ENCODE assay signal across 13 cellular contexts in genomic region chr15:78162038-78162437, GRCh38. TPM values are rescaled to one million over a fixed set of nuclear protein-coding genes. Genes with fewer than 3 reads are reported as not detected.
DNase-seq lines count a peak whose midpoint lies in the region; ATAC-seq and TF ChIP-seq lines count a peak whose summit lies in the region.
"Had no signal": no experiment of that assay in that cellular context is flagged by ENCODE, and none has a peak within 500 bp of the region (broad histone marks: within the 10 kb centered on the region; RNA-seq: fewer than 3 reads in every experiment).

No MANE protein-coding gene starts in this region.

- H3K9me3 ChIP-seq in transverse colon = no peaks in the 10 kb centered on the region

- in situ Hi-C loops in transverse colon (cut with MboI; ENCODE audit: low pct_ligation_motif_present in 1 of 4, low pct_unique_long_range_greater_than_20kb in 1 of 4, low sequenced_read_pairs in 3 of 4) = no loop called here

- peak overlapping the region; percentile 70 for H3K27ac Mint-ChIP-seq in T-helper 2 cell treated with Interferon-gamma antibody and Interleukin-4, amounts not matched to agents 5 μg/mL and 100 μg/mL, for 36 hours
- peak overlapping the region; percentile 84 for H3K27ac Mint-ChIP-seq in activated T-cell treated with anti-CD3 and anti-CD28 coated beads, Interleukin-2, amount 50 U/mL, for 24 hours
- H3K27ac Mint-ChIP-seq: CD14-positive monocyte, mesothelial cell of epicardium, progenitor cell of endocrine pancreas had no signal

- intact Hi-C loops in head of caudate nucleus (cut with DNase I) = no loop called here
- intact Hi-C loops in transverse colon (cut with DNase I; ENCODE audit: low total_unique reads) = no loop called here

- no peak for ATAC-seq in HG02623 (IDR thresholded peaks at IDR 0.05; ENCODE audit: unreplicated experiment)

- no peaks in the 10 kb centered on the region for H3K4me1 ChIP-seq in transverse colon

- no peak overlapping the region for H3K4me3 Mint-ChIP-seq in T-helper 2 cell treated with Interferon-gamma antibody and Interleukin-4, amounts not matched to agents 5 μg/mL and 100 μg/mL, for 36 hours
- peak overlapping the region; percentile 40 for H3K4me3 Mint-ChIP-seq in activated T-cell treated with anti-CD3 and anti-CD28 coated beads, Interleukin-2, amount 50 U/mL, for 24 hours
- H3K4me3 Mint-ChIP-seq: CD14-positive monocyte, H9, mesothelial cell of epicardium had no signal

- H3K27ac ChIP-seq in transverse colon = no peak overlapping the region
- H3K27ac ChIP-seq: SK-N-MC had no signal

- TF ChIP-seq POLR2A in transverse colon (IDR thresholded peaks at IDR 0.05) = no peak

- H3K4me1 Mint-ChIP-seq in T-helper 2 cell treated with Interferon-gamma antibody and Interleukin-4, amounts not matched to agents 5 μg/mL and 100 μg/mL, for 36 hours (ENCODE audit: low read depth) = peaks cover 8% of the 10 kb centered on the region
- peaks cover 16% of the 10 kb centered on the region for H3K4me1 Mint-ChIP-seq in activated T-cell treated with anti-CD3 and anti-CD28 coated beads, Interleukin-2, amount 50 U/mL, for 24 hours (ENCODE audit: low read depth)
- H3K4me1 Mint-ChIP-seq: mesothelial cell of epicardium had no signal

- 90 to 94% methylated on average over 8 to 13 of the region's 13 CpGs for WGBS in transverse colon (ENCODE audit: low coverage in 1 of 2), 2 donors

- no peak overlapping the region for H3K4me3 ChIP-seq in transverse colon
- H3K4me3 ChIP-seq: SK-N-MC had no signal

- TF ChIP-seq EP300 in transverse colon (IDR thresholded peaks at IDR 0.05; ENCODE audit: low read depth) = no peak

- TF ChIP-seq CTCF in transverse colon (IDR thresholded peaks at IDR 0.05) = no peak

- peaks cover 54% of the 10 kb centered on the region for H3K36me3 Mint-ChIP-seq in T-helper 2 cell treated with Interferon-gamma antibody and Interleukin-4, amounts not matched to agents 5 μg/mL and 100 μg/mL, for 36 hours (ENCODE audit: low read depth)
- H3K36me3 Mint-ChIP-seq in activated T-cell treated with anti-CD3 and anti-CD28 coated beads, Interleukin-2, amount 50 U/mL, for 24 hours (ENCODE audit: low read depth) = peaks cover 86% of the 10 kb centered on the region

- H3K27me3 ChIP-seq in transverse colon = no peaks in the 10 kb centered on the region

- peaks cover 2 to 82% (median 41%) of the 10 kb centered on the region in 4 donors for H3K36me3 ChIP-seq in transverse colon

- no peaks in the 10 kb centered on the region for H3K9me3 Mint-ChIP-seq in T-helper 2 cell treated with Interferon-gamma antibody and Interleukin-4, amounts not matched to agents 5 μg/mL and 100 μg/mL, for 36 hours
- H3K9me3 Mint-ChIP-seq in activated T-cell treated with anti-CD3 and anti-CD28 coated beads, Interleukin-2, amount 50 U/mL, for 24 hours = no peaks in the 10 kb centered on the region
- H3K9me3 Mint-ChIP-seq: CD14-positive monocyte, H9, mesothelial cell of epicardium had no signal

- DNase-seq in T-helper 2 cell treated with Interferon-gamma antibody and Interleukin-4, amounts not matched to agents 5 μg/mL and 100 μg/mL, for 36 hours (ENCODE audit: low spot score) = no peak
- DNase-seq in activated T-cell treated with anti-CD3 and anti-CD28 coated beads, Interleukin-2, amount 50 U/mL, for 24 hours = peak; percentile 51
- DNase-seq in head of caudate nucleus = peak; percentile 54 to 94 (median 83)
- peak; percentile 21 for DNase-seq in stimulated activated CD8-positive, alpha-beta memory T cell treated with anti-CD3 and anti-CD28 coated beads, Interleukin-4, amount 100 ng/mL, for 24 hours (ENCODE audit: low read depth)
- no peak for DNase-seq in effector CD8-positive, alpha-beta T cell (lab: John Stamatoyannopoulos, UW)
- no peak for DNase-seq in transverse colon
- DNase-seq: H9, NCI-H2107 had no signal

- no peaks in the 10 kb centered on the region for H3K27me3 Mint-ChIP-seq in T-helper 2 cell treated with Interferon-gamma antibody and Interleukin-4, amounts not matched to agents 5 μg/mL and 100 μg/mL, for 36 hours (ENCODE audit: low read depth)
- no peaks in the 10 kb centered on the region for H3K27me3 Mint-ChIP-seq in activated T-cell treated with anti-CD3 and anti-CD28 coated beads, Interleukin-2, amount 50 U/mL, for 24 hours
- H3K27me3 Mint-ChIP-seq: progenitor cell of endocrine pancreas had no signal

RNA-seq across cellular contexts. Expression of gene IDH3A, which starts 12.9 kb away (rescaled TPM):
- 100 to 1,000 TPM; 149 to 369 (median 166) TPM for total RNA-seq in transverse colon

RNA-seq across cellular contexts. Expression of gene CIB2, which starts 30.8 kb away (rescaled TPM):
- total RNA-seq in transverse colon = 10 to 100 TPM in 2 of 4 donors, 1 to 10 TPM in 2; 8.4 to 19.5 (median 9.5) TPM

Comparison
In these comparisons a context has a peak if more than half of its experiments do, and no peak if none do; other contexts are left out.
1. DNase-seq: peak in activated T-cell treated with anti-CD3 and anti-CD28 coated beads, Interleukin-2, amount 50 U/mL, for 24 hours (single experiment), head of caudate nucleus (42 of 42) and stimulated activated CD8-positive, alpha-beta memory T cell treated with anti-CD3 and anti-CD28 coated beads, Interleukin-4, amount 100 ng/mL, for 24 hours (single experiment); none in T-helper 2 cell treated with Interferon-gamma antibody and Interleukin-4, amounts not matched to agents 5 μg/mL and 100 μg/mL, for 36 hours (single experiment), effector CD8-positive, alpha-beta T cell (single experiment) and transverse colon (single experiment).